In the genomic region with DNA sequence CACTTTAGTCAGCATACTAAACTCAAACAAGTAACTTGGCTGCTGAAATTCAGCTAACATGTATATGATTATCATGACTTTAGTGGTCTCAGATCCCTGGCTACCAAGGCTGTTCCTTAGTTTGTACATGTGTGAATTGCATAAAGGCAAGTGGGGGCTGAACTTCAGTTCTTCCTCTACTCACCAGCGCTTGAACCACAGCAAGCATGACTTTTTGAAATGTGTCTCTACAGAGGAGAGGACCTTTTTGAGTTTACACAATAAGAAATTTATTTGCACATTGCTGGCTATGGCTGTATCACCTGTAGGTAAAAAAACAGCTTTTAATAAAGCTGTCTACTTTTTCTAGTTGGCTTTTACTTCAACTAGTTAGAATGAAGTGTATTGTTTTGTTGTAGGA, we compare ENCODE assay signal across 19 cellular contexts.
"Had no signal": no experiment of that assay in that cellular context is flagged by ENCODE, and none has a peak within 500 bp of the region (broad histone marks: within the 10 kb centered on the region; RNA-seq: fewer than 3 reads in every experiment).

No MANE protein-coding gene starts in this region.

- H3K27ac Mint-ChIP-seq: progenitor cell of endocrine pancreas, type B pancreatic cell, WTC11 had no signal

- H3K27me3 Mint-ChIP-seq: activated naive CD4-positive, alpha-beta T cell treated with anti-CD3 and anti-CD28 coated beads, Interleukin-2, amount 10 ng/mL, durations not matched to agents 7 days and 5 days; progenitor cell of endocrine pancreas; type B pancreatic cell had no signal

- ATAC-seq: body of pancreas, WTC11 had no signal

- H3K4me1 ChIP-seq: body of pancreas, suprapubic skin had no signal

- H3K4me3 ChIP-seq: body of pancreas, coronary artery, right atrium auricular region, skin epidermis, suprapubic skin had no signal

- H3K27me3 ChIP-seq: body of pancreas, right atrium auricular region, suprapubic skin had no signal

- H3K9me3 Mint-ChIP-seq: activated naive CD4-positive, alpha-beta T cell treated with anti-CD3 and anti-CD28 coated beads, Interleukin-2, amount 10 ng/mL, durations not matched to agents 7 days and 5 days; type B pancreatic cell; WTC11 had no signal

- H3K9me3 ChIP-seq: body of pancreas, right atrium auricular region, suprapubic skin had no signal

- H3K4me3 Mint-ChIP-seq: activated naive CD4-positive, alpha-beta T cell treated with anti-CD3 and anti-CD28 coated beads, Interleukin-2, amount 10 ng/mL, durations not matched to agents 7 days and 5 days; type B pancreatic cell; WTC11 had no signal

- DNase-seq: activated CD4-positive, alpha-beta T cell treated with anti-CD3 and anti-CD28 coated beads for 4 hours; activated naive CD4-positive, alpha-beta T cell treated with anti-CD3 and anti-CD28 coated beads, Interleukin-2, amount 10 ng/mL, durations not matched to agents 7 days and 5 days; activated T-cell treated with anti-CD3 and anti-CD28 coated beads for 4 hours; amygdala; body of pancreas; caudate nucleus; effector CD4-positive, alpha-beta T cell; foreskin fibroblast; glutamatergic neuron; kidney glomerular epithelial cell; stimulated activated CD4-positive, alpha-beta T cell treated with anti-CD3 and anti-CD28 coated beads, Interleukin-4, amount 100 ng/mL, for 24 hours; stimulated activated naive CD4-positive, alpha-beta T cell treated with Interleukin-2 at 50 U/mL for 16 hours had no signal

- H3K27ac ChIP-seq: body of pancreas, coronary artery, right atrium auricular region, skin epidermis, suprapubic skin had no signal

- H3K36me3 ChIP-seq: right atrium auricular region, suprapubic skin had no signal

- H3K36me3 Mint-ChIP-seq: WTC11 had no signal
